ENCODE assay signal across 8 cellular contexts in the genomic region with DNA sequence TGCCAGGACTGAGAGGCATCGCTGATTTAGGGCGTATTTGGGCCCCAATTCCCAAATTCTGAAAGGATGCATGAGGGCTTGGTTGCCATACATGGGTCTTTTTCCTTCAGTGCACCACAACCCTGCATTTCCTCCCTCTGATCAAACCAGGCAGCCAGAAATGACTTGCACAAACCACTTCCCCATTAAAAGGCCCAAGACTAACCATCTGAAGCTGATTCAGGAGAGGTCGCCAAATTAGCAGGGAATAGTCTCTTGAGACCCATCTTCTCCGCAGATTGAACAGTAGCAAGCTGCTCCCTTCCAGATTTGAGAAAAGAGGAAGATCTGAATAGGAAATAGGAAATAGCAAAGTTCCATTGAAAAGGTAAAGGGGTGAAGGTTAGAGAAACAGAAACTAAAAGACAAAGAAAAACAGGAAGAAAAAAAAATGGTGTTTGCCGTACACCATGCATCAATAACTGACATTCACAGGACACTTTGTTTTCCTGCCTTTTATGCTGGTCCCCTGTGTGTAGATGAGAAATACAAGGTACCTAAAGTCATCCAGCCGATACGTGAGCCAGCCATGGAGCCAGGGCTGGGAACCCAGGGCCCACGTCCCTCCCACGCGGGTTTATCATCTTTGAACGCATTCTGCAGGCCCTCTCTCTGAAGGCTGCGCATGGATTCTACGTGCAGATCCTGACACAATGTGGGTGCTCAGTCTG.
A peak's percentile ranks its signal among the peaks of the same experiment; 100 is the strongest.
DNase-seq lines count a peak whose midpoint lies in the region; ATAC-seq lines count a peak whose summit lies in the region.

No MANE protein-coding gene starts in this region.

- H3K9me3 ChIP-seq in CD4-positive, CD25-positive, alpha-beta regulatory T cell (ENCODE audit: control insufficient read depth in 2 of 2, low read length in 2 of 2): no peaks in the 10 kb centered on the region

- H3K27ac Mint-ChIP-seq in CD4-positive, CD25-positive, alpha-beta regulatory T cell: peak overlapping the region; percentile 67 to 90 (median 85)
- H3K27ac Mint-ChIP-seq in effector memory CD8-positive, alpha-beta T cell: no peak overlapping the region

- no peaks in the 10 kb centered on the region for H3K36me3 ChIP-seq in CD4-positive, CD25-positive, alpha-beta regulatory T cell (ENCODE audit: control insufficient read depth, insufficient read depth, low read length)

- H3K4me3 ChIP-seq in CD4-positive, CD25-positive, alpha-beta regulatory T cell (ENCODE audit: low read depth, low read length): peak overlapping the region; percentile 69

- peak in 2 of 3 donors; percentile 8 to 75 for DNase-seq in CD4-positive, CD25-positive, alpha-beta regulatory T cell
- DNase-seq in hippocampal formation (lab: John Stamatoyannopoulos, UW) (no peak), NK-92 (lab: John Stamatoyannopoulos, UW; ENCODE audit: unreplicated experiment) (no peak)
- no peak for DNase-seq in effector memory CD8-positive, alpha-beta T cell

- peak overlapping the region in 3 of 4 donors; percentile 75 to 81 (median 76) for H3K4me3 Mint-ChIP-seq in CD4-positive, CD25-positive, alpha-beta regulatory T cell
- H3K4me3 Mint-ChIP-seq in effector memory CD8-positive, alpha-beta T cell: peak overlapping the region in 1 of 2 donors; percentile 24

- H3K36me3 Mint-ChIP-seq in CD4-positive, CD25-positive, alpha-beta regulatory T cell: no peaks in the 10 kb centered on the region
- H3K36me3 Mint-ChIP-seq in effector memory CD8-positive, alpha-beta T cell (ENCODE audit: insufficient read depth): no peaks in the 10 kb centered on the region

- H3K27ac ChIP-seq in CD4-positive, CD25-positive, alpha-beta regulatory T cell (ENCODE audit: insufficient read depth, low read length, poor library complexity, severe bottlenecking): no peak overlapping the region
- H3K27ac ChIP-seq in angular gyrus (ENCODE audit: low read depth, low read length) (peak overlapping the region; percentile 43), temporal lobe (ENCODE audit: low read depth, low read length) (peak overlapping the region; percentile 11)

- H3K4me1 ChIP-seq in CD4-positive, CD25-positive, alpha-beta regulatory T cell (ENCODE audit: control insufficient read depth, insufficient read depth, low read length, poor library complexity, severe bottlenecking): peaks cover 6% of the 10 kb centered on the region

- peaks cover 0 to 9% (median 8%) of the 10 kb centered on the region in 4 donors for H3K4me1 Mint-ChIP-seq in CD4-positive, CD25-positive, alpha-beta regulatory T cell
- peaks cover 6% of the 10 kb centered on the region in 2 donors for H3K4me1 Mint-ChIP-seq in effector memory CD8-positive, alpha-beta T cell (ENCODE audit: low read depth in 2 of 2)

- H3K27me3 Mint-ChIP-seq in CD4-positive, CD25-positive, alpha-beta regulatory T cell: peaks cover 6% of the 10 kb centered on the region
- peaks cover 0 to 3% of the 10 kb centered on the region in 2 donors for H3K27me3 Mint-ChIP-seq in effector memory CD8-positive, alpha-beta T cell

- no peaks in the 10 kb centered on the region for H3K9me3 Mint-ChIP-seq in CD4-positive, CD25-positive, alpha-beta regulatory T cell
- H3K9me3 Mint-ChIP-seq in effector memory CD8-positive, alpha-beta T cell: no peaks in the 10 kb centered on the region

- peak; percentile 50 to 60 for ATAC-seq in CD4-positive, CD25-positive, alpha-beta regulatory T cell (ENCODE audit: low read depth in 2 of 2)
- ATAC-seq in GM19397 (IDR thresholded peaks at IDR 0.05; ENCODE audit: unreplicated experiment): peak; percentile 73
- ATAC-seq in HG03520 (IDR thresholded peaks at IDR 0.05; ENCODE audit: unreplicated experiment): peak; percentile 70
- no peak for ATAC-seq in effector memory CD8-positive, alpha-beta T cell (replicated peaks)

- no peaks in the 10 kb centered on the region for H3K27me3 ChIP-seq in CD4-positive, CD25-positive, alpha-beta regulatory T cell (ENCODE audit: control insufficient read depth, insufficient read depth, low read length)

Comparison
In these comparisons a context has a peak if more than half of its experiments do, and no peak if none do; other contexts are left out.
1. DNase-seq: peak in CD4-positive, CD25-positive, alpha-beta regulatory T cell (2 of 3); none in hippocampal formation (0 of 2), effector memory CD8-positive, alpha-beta T cell (0 of 3) and NK-92 (single experiment).
2. H3K27ac Mint-ChIP-seq: peak in CD4-positive, CD25-positive, alpha-beta regulatory T cell (3 of 3); none in effector memory CD8-positive, alpha-beta T cell (0 of 2).